18 cellular contexts compared by ENCODE assay signal in genomic region chr2:178227187-178227586, GRCh38. TPM values are rescaled to one million over a fixed set of nuclear protein-coding genes. Genes with fewer than 3 reads are reported as not detected.
DNase-seq lines count a peak whose midpoint lies in the region; ATAC-seq, FAIRE-seq and TF ChIP-seq lines count a peak whose summit lies in the region.
"Had no signal": no experiment of that assay in that cellular context is flagged by ENCODE, and none has a peak within 500 bp of the region (broad histone marks: within the 10 kb centered on the region; RNA-seq: fewer than 3 reads in every experiment).

No MANE protein-coding gene starts in this region.

- H3K27ac ChIP-seq in SK-N-SH (ENCODE audit: low read depth in 2 of 2, low read length in 1 of 2) (no peak overlapping the region), mesendoderm (ENCODE audit: low read depth, low read length) (no peak overlapping the region)
- H3K27ac ChIP-seq: ovary, thoracic aorta had no signal

- no peak overlapping the region for H2AFZ ChIP-seq in SK-N-SH (ENCODE audit: low read depth)

- H3K9me3 ChIP-seq in SK-N-SH, result no peaks in the 10 kb centered on the region
- H3K9me3 ChIP-seq: ovary, thoracic aorta had no signal

- no peak overlapping the region for H2BK5ac ChIP-seq in mesendoderm (ENCODE audit: low read length)

- H3K9ac ChIP-seq in SK-N-SH (no peak overlapping the region), mesendoderm (ENCODE audit: low read length) (no peak overlapping the region)

- TF ChIP-seq RAD21 in SK-N-SH (IDR thresholded peaks at IDR 0.05; ENCODE audit: low read length), result no peak

- no peak overlapping the region for H2BK15ac ChIP-seq in mesendoderm (replicated peaks; ENCODE audit: low read depth)

- H3K36me3 ChIP-seq in SK-N-SH (replicated peaks in 1 of 2; ENCODE audit: control insufficient read depth in 1 of 2, insufficient read depth in 2 of 2, low read length in 1 of 2) (no peaks in the 10 kb centered on the region), mesendoderm (ENCODE audit: control insufficient read depth, insufficient read depth, low read length) (no peaks in the 10 kb centered on the region)
- H3K36me3 ChIP-seq: ovary, thoracic aorta had no signal

- 84% methylated on average over 2 of the region's 2 CpGs for WGBS in SK-N-SH (ENCODE audit: low lambda C conversion rate)
- no CpG with 5 or more reads among the region's 2 CpGs for WGBS in mesendoderm (ENCODE audit: extremely low coverage, insufficient coverage, low lambda C conversion rate)

- H3K4me1 ChIP-seq in SK-N-SH (ENCODE audit: control insufficient read depth in 1 of 2, insufficient read depth in 2 of 2, low read depth in 1 of 2, low read length in 1 of 2) (peaks cover 3 to 12% of the 10 kb centered on the region in 2 experiments; a peak in 2 of 4 replicates), mesendoderm (ENCODE audit: control insufficient read depth, low read depth, low read length) (no peaks in the 10 kb centered on the region)

- peaks cover 6% of the 10 kb centered on the region for H3F3A ChIP-seq in SK-N-SH (replicated peaks; ENCODE audit: insufficient read depth)

- H3K4me2 ChIP-seq in SK-N-SH (no peak overlapping the region), mesendoderm (ENCODE audit: low read length) (no peak overlapping the region)

- no peaks in the 10 kb centered on the region for H3K9me2 ChIP-seq in SK-N-SH

- H3K18ac ChIP-seq in mesendoderm (ENCODE audit: low read length), result no peak overlapping the region

- H4K8ac ChIP-seq in mesendoderm (ENCODE audit: low read depth, low read length), result no peak overlapping the region

- TF ChIP-seq CTCF in SK-N-SH (IDR thresholded peaks at IDR 0.05) (no peak), fibroblast of pulmonary artery (IDR thresholded peaks at IDR 0.05; ENCODE audit: low read length, missing control alignments) (no peak)

- no peaks in the 10 kb centered on the region for H3K79me2 ChIP-seq in SK-N-SH (ENCODE audit: insufficient read depth)
- H3K79me2 ChIP-seq in mesendoderm (ENCODE audit: control insufficient read depth, insufficient read depth, low read length), result no peaks in the 10 kb centered on the region

- no peaks in the 10 kb centered on the region for H4K20me1 ChIP-seq in SK-N-SH (ENCODE audit: insufficient read depth)

- TF ChIP-seq POLR2A in H54 (IDR thresholded peaks at IDR 0.05; ENCODE audit: low read depth, low read length), result no peak

- H3K4ac ChIP-seq in mesendoderm (ENCODE audit: low read depth, low read length), result no peak overlapping the region

- H3K23ac ChIP-seq in mesendoderm (ENCODE audit: low read length), result no peak overlapping the region

- no peak for ATAC-seq in GM21515 (IDR thresholded peaks at IDR 0.05; ENCODE audit: unreplicated experiment)

- CTCF ChIA-PET in SK-N-SH (lab: Yijun Ruan, JAX), result interaction anchor here (1.3 kb wide), 1 partner anchor 21 kb away, joined by 4 read pairs; no protein-coding TSS in a partner anchor

- DNase-seq in H54 (ENCODE audit: insufficient read length, low spot score), result peak; percentile 22
- no peak for DNase-seq in SK-N-SH
- DNase-seq in fibroblast of pulmonary artery (ENCODE audit: low read depth), result peak; percentile 53
- peak; percentile 41 for DNase-seq in urothelium cell line (ENCODE audit: low spot score)
- no peak for DNase-seq in mesendoderm
- no peak for DNase-seq in T1000 (lab: John Stamatoyannopoulos, UW)
- DNase-seq: activated CD4-positive, alpha-beta T cell treated with anti-CD3 and anti-CD28 coated beads for 48 hours; activated CD8-positive, alpha-beta memory T cell treated with anti-CD3 and anti-CD28 coated beads, Interleukin-2, amount 50 U/mL, for 4 hours; activated naive CD4-positive, alpha-beta T cell; CD4-positive, CD25-positive, alpha-beta regulatory T cell; DMS79; effector CD8-positive, alpha-beta T cell; foreskin melanocyte; NCI-H187; ovary; small intestine had no signal

- no peak for TF ChIP-seq EP300 in SK-N-SH (IDR thresholded peaks at IDR 0.05; ENCODE audit: borderline replicate concordance in 1 of 2, low read depth in 1 of 2, low read length in 1 of 2)

- no peak overlapping the region for H2BK120ac ChIP-seq in mesendoderm (ENCODE audit: low read depth, low read length)

- H3K79me1 ChIP-seq in mesendoderm (ENCODE audit: low read length), result no peaks in the 10 kb centered on the region

- H3K4me3 ChIP-seq in SK-N-SH (ENCODE audit: low read depth in 2 of 2, low read length in 1 of 2), result no peak overlapping the region
- no peak overlapping the region for H3K4me3 ChIP-seq in fibroblast of pulmonary artery (replicated peaks; ENCODE audit: low read depth, low read length)
- no peak overlapping the region for H3K4me3 ChIP-seq in mesendoderm (ENCODE audit: low read length)
- H3K4me3 ChIP-seq: ovary, thoracic aorta had no signal

- no peak overlapping the region for H2AK5ac ChIP-seq in mesendoderm (ENCODE audit: low read length)

- H3K56ac ChIP-seq in mesendoderm (ENCODE audit: low read length), result no peak overlapping the region

- peak; percentile 83 for FAIRE-seq in H54 (lab: Jason Lieb, UNC)
- FAIRE-seq in urothelium cell line (lab: Jason Lieb, UNC), result no peak
- FAIRE-seq: small intestine had no signal

- no peak overlapping the region for H4K5ac ChIP-seq in mesendoderm (ENCODE audit: low read length)

- H3K27me3 ChIP-seq in SK-N-SH (ENCODE audit: insufficient read depth), result no peaks in the 10 kb centered on the region
- H3K27me3 ChIP-seq in mesendoderm (ENCODE audit: insufficient read depth, low read length, poor library complexity), result no peaks in the 10 kb centered on the region
- H3K27me3 ChIP-seq: ovary had no signal

- POLR2A ChIA-PET in SK-N-SH (lab: Yijun Ruan, JAX), result no interaction called here

TF ChIP-seq in SK-N-SH, 30 proteins besides CTCF, POLR2A, EP300 and RAD21 (continues in another document):
- TF ChIP-seq MEF2A (IDR thresholded peaks at IDR 0.05; ENCODE audit: borderline replicate concordance, low read depth) (no peak), ZBTB33 (IDR thresholded peaks at IDR 0.05; ENCODE audit: borderline replicate concordance, low read depth) (no peak), JUND (IDR thresholded peaks at IDR 0.05) (peak; percentile 39; the same call in 1 of the 2 replicates), SIN3A (IDR thresholded peaks at IDR 0.05; ENCODE audit: borderline replicate concordance, low read depth, low read length) (no peak), MAX (IDR thresholded peaks at IDR 0.05; ENCODE audit: low read depth) (no peak), GABPA (IDR thresholded peaks at IDR 0.05; ENCODE audit: low read depth) (no peak), USF2 (IDR thresholded peaks at IDR 0.05; ENCODE audit: borderline replicate concordance, low read depth, low read length) (no peak), ELF1 (IDR thresholded peaks at IDR 0.05) (no peak), PBX3 (IDR thresholded peaks at IDR 0.05) (no peak), MXI1 (IDR thresholded peaks at IDR 0.05; ENCODE audit: low read depth, low read length) (no peak), IRF3 (IDR thresholded peaks at IDR 0.05; ENCODE audit: low read depth, low read length) (no peak), CHD2 (IDR thresholded peaks at IDR 0.05; ENCODE audit: low read length, partially characterized antibody) (no peak), POLR2AphosphoS5 (IDR thresholded peaks at IDR 0.05; ENCODE audit: low read depth, low read length) (no peak)

RNA-seq across cellular contexts. Expression of gene OSBPL6, which starts 32.9 kb away (rescaled TPM):
- polyA plus RNA-seq in SK-N-SH (2012; rRNA removed), result 2.7 and 3.3 TPM in 2 replicates
- polyA plus RNA-seq in SK-N-SH (2012; cell fraction: cytosol; rRNA removed), result 2.6 and 3.0 TPM in 2 replicates
- polyA plus RNA-seq in SK-N-SH (2012; cell fraction: nucleus; rRNA removed), result 2.7 and 4.6 TPM in 2 replicates
- polyA plus RNA-seq in mesendoderm (2013, experiment 1 of 2), result 4.4 TPM
- 4.1 TPM for polyA plus RNA-seq in mesendoderm (2013, experiment 2 of 2)

Comparison
In these comparisons a context has a peak if more than half of its experiments do, and no peak if none do; other contexts are left out.
1. DNase-seq: peak in H54 (single experiment), fibroblast of pulmonary artery (single experiment) and urothelium cell line (single experiment); none in SK-N-SH (single experiment), mesendoderm (single experiment) and T1000 (single experiment).